7 cellular contexts compared by ENCODE assay signal in genomic region chrY:13664162-13664561, GRCh38. TPM values are rescaled to one million over a fixed set of nuclear protein-coding genes. Genes with fewer than 3 reads are reported as not detected.
"Had no signal": no experiment of that assay in that cellular context is flagged by ENCODE, and none has a peak within 500 bp of the region (broad histone marks: within the 10 kb centered on the region; RNA-seq: fewer than 3 reads in every experiment).

No MANE protein-coding gene starts in this region.

- H3K9me3 Mint-ChIP-seq: H9 had no signal

- ATAC-seq: K562 had no signal

- H3K27ac ChIP-seq: GM23248, HL-60 had no signal

- H3K27ac Mint-ChIP-seq: H9 had no signal

- DNase-seq: GM23248, H9, HCEC 1CT, IMR-90 had no signal

- H3K9ac ChIP-seq: GM23248 had no signal

- H3K4me3 ChIP-seq: GM23248, K562 had no signal

- H3K4me1 Mint-ChIP-seq: H9 had no signal

- H3K4me3 Mint-ChIP-seq: H9 had no signal

RNA-seq across cellular contexts. Expression of gene TMSB4Y, which starts 39.5 kb away (rescaled TPM):
- total RNA-seq: H9, HT1080, IMR-90, K562 had no signal
- polyA plus RNA-seq: IMR-90, K562 had no signal
